8 cellular contexts compared by ENCODE assay signal in genomic region chr9:128702445-128702948, GRCh38. TPM values are rescaled to one million over a fixed set of nuclear protein-coding genes. Genes with fewer than 3 reads are reported as not detected.
A peak's percentile ranks its signal among the peaks of the same experiment; 100 is the strongest.
DNase-seq lines count a peak whose midpoint lies in the region; ATAC-seq and TF ChIP-seq lines count a peak whose summit lies in the region.

Gene PKN3, plus strand, starts transcription at chr9:128702503. Its CDS starts 413 bp downstream, at chr9:128702916.

- no peaks in the 10 kb centered on the region for H3K9me3 ChIP-seq in smooth muscle cell (replicated peaks; ENCODE audit: low read depth)

- peak; percentile 84 for TF ChIP-seq CTCF in GM12872 (IDR thresholded peaks at IDR 0.05; ENCODE audit: insufficient read depth, low read depth, low read length)
- peak; percentile 83 for TF ChIP-seq CTCF in brain microvascular endothelial cell (IDR thresholded peaks at IDR 0.05; ENCODE audit: low read depth, low read length, missing control alignments)
- TF ChIP-seq CTCF in smooth muscle cell (IDR thresholded peaks at IDR 0.05; ENCODE audit: borderline replicate concordance, insufficient read depth, poor library complexity, severe bottlenecking): peak; percentile 81

- H3F3A ChIP-seq in smooth muscle cell (ENCODE audit: low read depth): peaks cover 4% of the 10 kb centered on the region

- in situ Hi-C loops in brain microvascular endothelial cell (cut with HindIII; ENCODE audit: low pct_ligation_motif_present, low sequenced_read_pairs): no loop called here

- H3K27ac ChIP-seq in brain microvascular endothelial cell (peak within 1 kb of the TSS; percentile 6), smooth muscle cell (ENCODE audit: low read depth) (no peak within 1 kb of the TSS)

- peak; percentile 69 for DNase-seq in NCI-H146 (lab: John Stamatoyannopoulos, UW)
- peak; percentile 88 for DNase-seq in UCSD-AML1 (lab: John Stamatoyannopoulos, UW; ENCODE audit: unreplicated experiment)
- DNase-seq in brain microvascular endothelial cell: peak; percentile 65
- peak; percentile 98 for DNase-seq in iPS-NIHi11 (ENCODE audit: low spot score)
- DNase-seq in smooth muscle cell (lab: John Stamatoyannopoulos, UW; ENCODE audit: unreplicated experiment): peak; percentile 78
- DNase-seq in NK-92 treated with Interleukin-12 subunit alpha and Interleukin-12 subunit beta, amount 100 ng/mL, for 24 hours (lab: John Stamatoyannopoulos, UW): no peak

- H3K36me3 ChIP-seq in brain microvascular endothelial cell (replicated peaks): no peaks in the 10 kb centered on the region
- H3K36me3 ChIP-seq in smooth muscle cell (ENCODE audit: low read depth): no peaks in the 10 kb centered on the region

- H3K27me3 ChIP-seq in brain microvascular endothelial cell (replicated peaks): no peaks in the 10 kb centered on the region
- no peaks in the 10 kb centered on the region for H3K27me3 ChIP-seq in smooth muscle cell (ENCODE audit: low read depth)

- H3K4me3 ChIP-seq in brain microvascular endothelial cell (ENCODE audit: low read depth, low read length) (peak within 1 kb of the TSS; percentile 66), smooth muscle cell (peak within 1 kb of the TSS; percentile 82)

- no peaks in the 10 kb centered on the region for H3K79me2 ChIP-seq in smooth muscle cell (ENCODE audit: low read depth)

- H4K20me1 ChIP-seq in smooth muscle cell (ENCODE audit: low read depth): peaks cover 1% of the 10 kb centered on the region

- peak; percentile 69 for ATAC-seq in HG02571 (IDR thresholded peaks at IDR 0.05; ENCODE audit: unreplicated experiment)

- H3K4me1 ChIP-seq in smooth muscle cell (ENCODE audit: low read depth): no peaks in the 10 kb centered on the region

- under 1% methylated on average over 53 of the region's 65 CpGs for WGBS in smooth muscle cell (ENCODE audit: low lambda C conversion rate)

- peak within 1 kb of the TSS; percentile 26 for H3K9ac ChIP-seq in smooth muscle cell (ENCODE audit: low read depth)

- peak within 1 kb of the TSS; percentile 95 for H3K4me2 ChIP-seq in smooth muscle cell

- peak within 1 kb of the TSS; percentile 94 for H2AFZ ChIP-seq in smooth muscle cell (ENCODE audit: low read depth)

RNA-seq across cellular contexts. Expression of gene PKN3, which starts in this region (rescaled TPM):
- total RNA-seq in smooth muscle cell: 0.63 and 1.4 TPM in 2 replicates
- polyA plus RNA-seq in smooth muscle cell: 1.5 and 2.2 TPM in 2 replicates
